1 cellular context compared by ENCODE assay signal in the genomic region with DNA sequence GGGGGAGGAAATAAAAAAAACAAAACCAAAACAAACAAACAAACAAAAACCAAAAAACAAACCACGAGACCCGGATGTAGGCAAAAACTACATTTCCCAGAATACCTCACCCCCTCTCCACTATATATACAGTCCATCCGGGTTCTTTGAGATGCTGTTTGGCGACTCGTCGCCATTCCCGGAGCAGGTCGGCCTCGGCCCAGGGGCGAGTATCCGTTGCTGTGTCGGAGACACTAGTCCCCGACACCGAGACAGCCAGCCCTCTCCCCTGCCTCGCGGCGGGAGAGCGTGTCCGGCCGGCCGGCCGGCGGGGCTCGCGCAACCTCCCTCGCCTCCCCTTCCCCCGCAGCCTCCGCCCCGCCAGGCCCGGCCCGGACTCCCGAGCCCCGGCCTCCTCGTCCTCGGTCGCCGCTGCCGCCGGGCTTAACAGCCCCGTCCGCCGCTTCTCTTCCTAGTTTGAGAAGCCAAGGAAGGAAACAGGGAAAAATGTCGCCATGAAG.
TF ChIP-seq lines count a peak whose summit lies in the region.

A gene (plus strand): TSS at position 154 of the 500 bp plus-strand sequence. CDS start 456 bp downstream, outside the sequence.

TF ChIP-seq in K562, 482 proteins besides CTCF, POLR2A, EP300 and RAD21 (continued from another document and continues in another):
- TF ChIP-seq POLR2G (IDR thresholded peaks at IDR 0.05; ENCODE audit: low read depth, low read length) (peak; percentile 91), ZNF175 (CRISPR knock-in tag; IDR thresholded peaks at IDR 0.05; ENCODE audit: low read depth) (0 out of 2 replicates have a peak, but pooled peaks have one; percentile 48), MTA3 (IDR thresholded peaks at IDR 0.05; ENCODE audit: borderline replicate concordance) (peak; percentile 98), HDAC6 (IDR thresholded peaks at IDR 0.05; ENCODE audit: low read depth, low read length) (no peak), ELF1 (tag; IDR thresholded peaks at IDR 0.05) (peak; percentile 90), SMAD1 (IDR thresholded peaks at IDR 0.05; ENCODE audit: low read depth, low read length, partially characterized antibody) (peak; percentile 59), ZSCAN29 (IDR thresholded peaks at IDR 0.05) (peak; percentile 31; the same call in 1 of the 2 replicates), TAF9B (IDR thresholded peaks at IDR 0.05; ENCODE audit: partially characterized antibody) (peak; percentile 53), NRF1 (conservative IDR thresholded peaks at IDR 0.05 in 1 of 2, IDR thresholded peaks at IDR 0.05 in 1 of 2) (peak; percentile 48 to 61; a peak in 2 of 4 replicates), TOE1 (IDR thresholded peaks at IDR 0.05; ENCODE audit: borderline replicate concordance) (peak; percentile 49; the same call in 1 of the 2 replicates), TOE1 (CRISPR knock-in tag; IDR thresholded peaks at IDR 0.05; ENCODE audit: borderline replicate concordance, low read depth) (no peak), BRD9 (IDR thresholded peaks at IDR 0.05; ENCODE audit: low read depth, partially characterized antibody) (peak; percentile 78), GATAD2B (IDR thresholded peaks at IDR 0.05; ENCODE audit: borderline replicate concordance) (no peak), TBP (optimal IDR thresholded peaks at IDR 0.05; ENCODE audit: low read depth, low read length) (peak; percentile 98), POLR2B (IDR thresholded peaks at IDR 0.05; ENCODE audit: low read depth, partially characterized antibody) (peak; percentile 93), TBL1XR1 (IDR thresholded peaks at IDR 0.05; ENCODE audit: low read length in 2 of 2) (no peak), RCOR1 (IDR thresholded peaks at IDR 0.05; ENCODE audit: borderline replicate concordance in 1 of 2, low read depth in 2 of 2, low read length in 2 of 2) (peak in 1 of 2 experiments; percentile 55; a peak in 1 of 4 replicates), NR2C2 (CRISPR knock-in tag; IDR thresholded peaks at IDR 0.05) (no peak), NR2C2 (tag; IDR thresholded peaks at IDR 0.05) (peak; percentile 41; the same call in 1 of the 2 replicates), POLR2AphosphoS5 (IDR thresholded peaks at IDR 0.05; ENCODE audit: control insufficient read depth, insufficient read depth, low read depth, low read length) (peak; percentile 95), ATF1 (CRISPR knock-in tag; IDR thresholded peaks at IDR 0.05) (no peak), ATF1 (tag; IDR thresholded peaks at IDR 0.05) (no peak), ZBTB7A (IDR thresholded peaks at IDR 0.05; ENCODE audit: borderline replicate concordance, control insufficient read depth, low read depth, low read length) (no peak), TAF1 (IDR thresholded peaks at IDR 0.05; ENCODE audit: control insufficient read depth, extremely low read depth, insufficient read depth, low read length, severe bottlenecking) (peak; percentile 78), CC2D1A (IDR thresholded peaks at IDR 0.05) (no peak)
- TF ChIP-seq, protein P1, sequence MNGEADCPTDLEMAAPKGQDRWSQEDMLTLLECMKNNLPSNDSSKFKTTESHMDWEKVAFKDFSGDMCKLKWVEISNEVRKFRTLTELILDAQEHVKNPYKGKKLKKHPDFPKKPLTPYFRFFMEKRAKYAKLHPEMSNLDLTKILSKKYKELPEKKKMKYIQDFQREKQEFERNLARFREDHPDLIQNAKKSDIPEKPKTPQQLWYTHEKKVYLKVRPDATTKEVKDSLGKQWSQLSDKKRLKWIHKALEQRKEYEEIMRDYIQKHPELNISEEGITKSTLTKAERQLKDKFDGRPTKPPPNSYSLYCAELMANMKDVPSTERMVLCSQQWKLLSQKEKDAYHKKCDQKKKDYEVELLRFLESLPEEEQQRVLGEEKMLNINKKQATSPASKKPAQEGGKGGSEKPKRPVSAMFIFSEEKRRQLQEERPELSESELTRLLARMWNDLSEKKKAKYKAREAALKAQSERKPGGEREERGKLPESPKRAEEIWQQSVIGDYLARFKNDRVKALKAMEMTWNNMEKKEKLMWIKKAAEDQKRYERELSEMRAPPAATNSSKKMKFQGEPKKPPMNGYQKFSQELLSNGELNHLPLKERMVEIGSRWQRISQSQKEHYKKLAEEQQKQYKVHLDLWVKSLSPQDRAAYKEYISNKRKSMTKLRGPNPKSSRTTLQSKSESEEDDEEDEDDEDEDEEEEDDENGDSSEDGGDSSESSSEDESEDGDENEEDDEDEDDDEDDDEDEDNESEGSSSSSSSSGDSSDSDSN (IDR thresholded peaks at IDR 0.05; ENCODE audit: borderline replicate concordance in 1 of 2, low read depth in 2 of 2, low read length in 2 of 2), result peak; percentile 42 to 48; a peak in 1 of 4 replicates
- TF ChIP-seq, protein P2, sequence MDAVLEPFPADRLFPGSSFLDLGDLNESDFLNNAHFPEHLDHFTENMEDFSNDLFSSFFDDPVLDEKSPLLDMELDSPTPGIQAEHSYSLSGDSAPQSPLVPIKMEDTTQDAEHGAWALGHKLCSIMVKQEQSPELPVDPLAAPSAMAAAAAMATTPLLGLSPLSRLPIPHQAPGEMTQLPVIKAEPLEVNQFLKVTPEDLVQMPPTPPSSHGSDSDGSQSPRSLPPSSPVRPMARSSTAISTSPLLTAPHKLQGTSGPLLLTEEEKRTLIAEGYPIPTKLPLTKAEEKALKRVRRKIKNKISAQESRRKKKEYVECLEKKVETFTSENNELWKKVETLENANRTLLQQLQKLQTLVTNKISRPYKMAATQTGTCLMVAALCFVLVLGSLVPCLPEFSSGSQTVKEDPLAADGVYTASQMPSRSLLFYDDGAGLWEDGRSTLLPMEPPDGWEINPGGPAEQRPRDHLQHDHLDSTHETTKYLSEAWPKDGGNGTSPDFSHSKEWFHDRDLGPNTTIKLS (IDR thresholded peaks at IDR 0.05; ENCODE audit: borderline replicate concordance, low read depth), result peak; percentile 63
- TF ChIP-seq, protein P3, sequence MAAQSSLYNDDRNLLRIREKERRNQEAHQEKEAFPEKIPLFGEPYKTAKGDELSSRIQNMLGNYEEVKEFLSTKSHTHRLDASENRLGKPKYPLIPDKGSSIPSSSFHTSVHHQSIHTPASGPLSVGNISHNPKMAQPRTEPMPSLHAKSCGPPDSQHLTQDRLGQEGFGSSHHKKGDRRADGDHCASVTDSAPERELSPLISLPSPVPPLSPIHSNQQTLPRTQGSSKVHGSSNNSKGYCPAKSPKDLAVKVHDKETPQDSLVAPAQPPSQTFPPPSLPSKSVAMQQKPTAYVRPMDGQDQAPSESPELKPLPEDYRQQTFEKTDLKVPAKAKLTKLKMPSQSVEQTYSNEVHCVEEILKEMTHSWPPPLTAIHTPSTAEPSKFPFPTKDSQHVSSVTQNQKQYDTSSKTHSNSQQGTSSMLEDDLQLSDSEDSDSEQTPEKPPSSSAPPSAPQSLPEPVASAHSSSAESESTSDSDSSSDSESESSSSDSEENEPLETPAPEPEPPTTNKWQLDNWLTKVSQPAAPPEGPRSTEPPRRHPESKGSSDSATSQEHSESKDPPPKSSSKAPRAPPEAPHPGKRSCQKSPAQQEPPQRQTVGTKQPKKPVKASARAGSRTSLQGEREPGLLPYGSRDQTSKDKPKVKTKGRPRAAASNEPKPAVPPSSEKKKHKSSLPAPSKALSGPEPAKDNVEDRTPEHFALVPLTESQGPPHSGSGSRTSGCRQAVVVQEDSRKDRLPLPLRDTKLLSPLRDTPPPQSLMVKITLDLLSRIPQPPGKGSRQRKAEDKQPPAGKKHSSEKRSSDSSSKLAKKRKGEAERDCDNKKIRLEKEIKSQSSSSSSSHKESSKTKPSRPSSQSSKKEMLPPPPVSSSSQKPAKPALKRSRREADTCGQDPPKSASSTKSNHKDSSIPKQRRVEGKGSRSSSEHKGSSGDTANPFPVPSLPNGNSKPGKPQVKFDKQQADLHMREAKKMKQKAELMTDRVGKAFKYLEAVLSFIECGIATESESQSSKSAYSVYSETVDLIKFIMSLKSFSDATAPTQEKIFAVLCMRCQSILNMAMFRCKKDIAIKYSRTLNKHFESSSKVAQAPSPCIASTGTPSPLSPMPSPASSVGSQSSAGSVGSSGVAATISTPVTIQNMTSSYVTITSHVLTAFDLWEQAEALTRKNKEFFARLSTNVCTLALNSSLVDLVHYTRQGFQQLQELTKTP (IDR thresholded peaks at IDR 0.05; ENCODE audit: low read depth in 1 of 2, partially characterized antibody in 2 of 2), result peak in 1 of 2 experiments; percentile 84
- TF ChIP-seq, protein P4, sequence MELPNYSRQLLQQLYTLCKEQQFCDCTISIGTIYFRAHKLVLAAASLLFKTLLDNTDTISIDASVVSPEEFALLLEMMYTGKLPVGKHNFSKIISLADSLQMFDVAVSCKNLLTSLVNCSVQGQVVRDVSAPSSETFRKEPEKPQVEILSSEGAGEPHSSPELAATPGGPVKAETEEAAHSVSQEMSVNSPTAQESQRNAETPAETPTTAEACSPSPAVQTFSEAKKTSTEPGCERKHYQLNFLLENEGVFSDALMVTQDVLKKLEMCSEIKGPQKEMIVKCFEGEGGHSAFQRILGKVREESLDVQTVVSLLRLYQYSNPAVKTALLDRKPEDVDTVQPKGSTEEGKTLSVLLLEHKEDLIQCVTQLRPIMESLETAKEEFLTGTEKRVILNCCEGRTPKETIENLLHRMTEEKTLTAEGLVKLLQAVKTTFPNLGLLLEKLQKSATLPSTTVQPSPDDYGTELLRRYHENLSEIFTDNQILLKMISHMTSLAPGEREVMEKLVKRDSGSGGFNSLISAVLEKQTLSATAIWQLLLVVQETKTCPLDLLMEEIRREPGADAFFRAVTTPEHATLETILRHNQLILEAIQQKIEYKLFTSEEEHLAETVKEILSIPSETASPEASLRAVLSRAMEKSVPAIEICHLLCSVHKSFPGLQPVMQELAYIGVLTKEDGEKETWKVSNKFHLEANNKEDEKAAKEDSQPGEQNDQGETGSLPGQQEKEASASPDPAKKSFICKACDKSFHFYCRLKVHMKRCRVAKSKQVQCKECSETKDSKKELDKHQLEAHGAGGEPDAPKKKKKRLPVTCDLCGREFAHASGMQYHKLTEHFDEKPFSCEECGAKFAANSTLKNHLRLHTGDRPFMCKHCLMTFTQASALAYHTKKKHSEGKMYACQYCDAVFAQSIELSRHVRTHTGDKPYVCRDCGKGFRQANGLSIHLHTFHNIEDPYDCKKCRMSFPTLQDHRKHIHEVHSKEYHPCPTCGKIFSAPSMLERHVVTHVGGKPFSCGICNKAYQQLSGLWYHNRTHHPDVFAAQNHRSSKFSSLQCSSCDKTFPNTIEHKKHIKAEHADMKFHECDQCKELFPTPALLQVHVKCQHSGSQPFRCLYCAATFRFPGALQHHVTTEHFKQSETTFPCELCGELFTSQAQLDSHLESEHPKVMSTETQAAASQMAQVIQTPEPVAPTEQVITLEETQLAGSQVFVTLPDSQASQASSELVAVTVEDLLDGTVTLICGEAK (IDR thresholded peaks at IDR 0.05), result peak; percentile 54; the same call in 1 of the 2 replicates
- TF ChIP-seq, protein P4 (CRISPR knock-in tag; IDR thresholded peaks at IDR 0.05), result no peak
- TF ChIP-seq, protein P5, sequence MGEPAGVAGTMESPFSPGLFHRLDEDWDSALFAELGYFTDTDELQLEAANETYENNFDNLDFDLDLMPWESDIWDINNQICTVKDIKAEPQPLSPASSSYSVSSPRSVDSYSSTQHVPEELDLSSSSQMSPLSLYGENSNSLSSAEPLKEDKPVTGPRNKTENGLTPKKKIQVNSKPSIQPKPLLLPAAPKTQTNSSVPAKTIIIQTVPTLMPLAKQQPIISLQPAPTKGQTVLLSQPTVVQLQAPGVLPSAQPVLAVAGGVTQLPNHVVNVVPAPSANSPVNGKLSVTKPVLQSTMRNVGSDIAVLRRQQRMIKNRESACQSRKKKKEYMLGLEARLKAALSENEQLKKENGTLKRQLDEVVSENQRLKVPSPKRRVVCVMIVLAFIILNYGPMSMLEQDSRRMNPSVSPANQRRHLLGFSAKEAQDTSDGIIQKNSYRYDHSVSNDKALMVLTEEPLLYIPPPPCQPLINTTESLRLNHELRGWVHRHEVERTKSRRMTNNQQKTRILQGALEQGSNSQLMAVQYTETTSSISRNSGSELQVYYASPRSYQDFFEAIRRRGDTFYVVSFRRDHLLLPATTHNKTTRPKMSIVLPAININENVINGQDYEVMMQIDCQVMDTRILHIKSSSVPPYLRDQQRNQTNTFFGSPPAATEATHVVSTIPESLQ (CRISPR knock-in tag; IDR thresholded peaks at IDR 0.05), result no peak
- TF ChIP-seq, protein P6, sequence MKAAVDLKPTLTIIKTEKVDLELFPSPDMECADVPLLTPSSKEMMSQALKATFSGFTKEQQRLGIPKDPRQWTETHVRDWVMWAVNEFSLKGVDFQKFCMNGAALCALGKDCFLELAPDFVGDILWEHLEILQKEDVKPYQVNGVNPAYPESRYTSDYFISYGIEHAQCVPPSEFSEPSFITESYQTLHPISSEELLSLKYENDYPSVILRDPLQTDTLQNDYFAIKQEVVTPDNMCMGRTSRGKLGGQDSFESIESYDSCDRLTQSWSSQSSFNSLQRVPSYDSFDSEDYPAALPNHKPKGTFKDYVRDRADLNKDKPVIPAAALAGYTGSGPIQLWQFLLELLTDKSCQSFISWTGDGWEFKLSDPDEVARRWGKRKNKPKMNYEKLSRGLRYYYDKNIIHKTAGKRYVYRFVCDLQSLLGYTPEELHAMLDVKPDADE (conservative IDR thresholded peaks at IDR 0.05; ENCODE audit: control insufficient read depth, low read depth, low read length), result peak; percentile 88
